8 cellular contexts compared by ENCODE assay signal in the genomic region with DNA sequence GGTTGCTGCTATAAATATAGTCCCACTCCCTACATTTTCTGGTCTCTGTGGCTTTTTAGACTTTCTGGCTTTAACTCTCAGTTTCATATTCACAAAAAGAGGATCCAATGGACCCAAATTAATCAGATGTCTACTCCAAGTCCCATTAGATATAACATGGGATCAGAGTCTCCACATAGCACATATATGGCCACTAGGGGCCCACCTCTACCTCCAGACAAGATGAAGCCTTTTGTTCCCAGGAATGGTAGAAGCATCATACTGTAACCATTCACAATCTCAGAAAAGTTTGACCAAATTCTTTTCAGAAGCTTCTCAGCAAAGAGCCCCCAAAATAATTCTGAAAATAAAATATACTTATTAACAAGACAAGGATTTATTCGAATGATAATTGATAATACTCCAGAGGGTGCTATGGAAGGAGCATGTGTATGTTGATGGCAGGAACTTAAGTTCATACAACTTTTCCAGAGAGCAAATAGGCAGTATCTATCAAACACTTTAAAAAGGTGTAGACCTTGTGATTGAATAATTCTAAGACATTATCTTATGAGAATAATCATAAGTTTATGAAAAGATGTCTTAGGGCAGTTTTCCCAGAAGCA.
DNase-seq lines count a peak whose midpoint lies in the region; ATAC-seq and TF ChIP-seq lines count a peak whose summit lies in the region.

No MANE protein-coding gene starts in this region.

- no peak for TF ChIP-seq EP300 in stomach (IDR thresholded peaks at IDR 0.05)

- TF ChIP-seq POLR2A in Peyer's patch (IDR thresholded peaks at IDR 0.05) = no peak
- no peak for TF ChIP-seq POLR2A in stomach (IDR thresholded peaks at IDR 0.05)

- WGBS in stomach, 5 donors = 18 to 40% (median 23%) methylated on average over 1 of the region's 1 CpG

- H3K36me3 ChIP-seq in Peyer's patch = no peaks in the 10 kb centered on the region
- H3K36me3 ChIP-seq in stomach = no peaks in the 10 kb centered on the region

- H3K4me1 Mint-ChIP-seq in glutamatergic neuron (ENCODE audit: low read depth, unreplicated experiment) = no peaks in the 10 kb centered on the region
- H3K4me1 Mint-ChIP-seq in T-helper 2 cell treated with Interferon-gamma antibody and Interleukin-4, amounts not matched to agents 5 μg/mL and 100 μg/mL, for 36 hours (ENCODE audit: low read depth) = no peaks in the 10 kb centered on the region

- ATAC-seq in GM18867 (IDR thresholded peaks at IDR 0.05; ENCODE audit: unreplicated experiment) (peak; percentile 84), HG02981 (IDR thresholded peaks at IDR 0.05; ENCODE audit: unreplicated experiment) (peak; percentile 88)

- intact Hi-C loops in stomach (cut with DNase I; ENCODE audit: low total_unique reads) = no loop called here

- H3K27me3 ChIP-seq in Peyer's patch (no peaks in the 10 kb centered on the region), stomach (no peaks in the 10 kb centered on the region)

- H3K4me1 ChIP-seq in Peyer's patch (no peaks in the 10 kb centered on the region), stomach (no peaks in the 10 kb centered on the region)

- H3K27me3 Mint-ChIP-seq in glutamatergic neuron (ENCODE audit: unreplicated experiment) = no peaks in the 10 kb centered on the region
- H3K27me3 Mint-ChIP-seq in T-helper 2 cell treated with Interferon-gamma antibody and Interleukin-4, amounts not matched to agents 5 μg/mL and 100 μg/mL, for 36 hours (ENCODE audit: low read depth) = peaks cover 15% of the 10 kb centered on the region

- no peaks in the 10 kb centered on the region for H3K9me3 Mint-ChIP-seq in glutamatergic neuron (ENCODE audit: unreplicated experiment)
- no peaks in the 10 kb centered on the region for H3K9me3 Mint-ChIP-seq in T-helper 2 cell treated with Interferon-gamma antibody and Interleukin-4, amounts not matched to agents 5 μg/mL and 100 μg/mL, for 36 hours

- no peaks in the 10 kb centered on the region for H3K36me3 Mint-ChIP-seq in glutamatergic neuron (ENCODE audit: unreplicated experiment)
- no peaks in the 10 kb centered on the region for H3K36me3 Mint-ChIP-seq in T-helper 2 cell treated with Interferon-gamma antibody and Interleukin-4, amounts not matched to agents 5 μg/mL and 100 μg/mL, for 36 hours (ENCODE audit: low read depth)

- TF ChIP-seq CTCF in Peyer's patch (IDR thresholded peaks at IDR 0.05) (peak in 5 of 6 experiments; percentile 25 to 73 (median 60)), glutamatergic neuron (IDR thresholded peaks at IDR 0.05; ENCODE audit: partially characterized antibody, unreplicated experiment) (peak; percentile 62), stomach (IDR thresholded peaks at IDR 0.05) (peak in 5 of 7 experiments; percentile 25 to 52 (median 45))

- H3K4me3 Mint-ChIP-seq in glutamatergic neuron (ENCODE audit: unreplicated experiment) = no peak overlapping the region
- H3K4me3 Mint-ChIP-seq in T-helper 2 cell treated with Interferon-gamma antibody and Interleukin-4, amounts not matched to agents 5 μg/mL and 100 μg/mL, for 36 hours = no peak overlapping the region

- no peaks in the 10 kb centered on the region for H3K9me3 ChIP-seq in Peyer's patch
- H3K9me3 ChIP-seq in stomach = no peaks in the 10 kb centered on the region

- DNase-seq in CD1c-positive myeloid dendritic cell (ENCODE audit: extremely low spot score) = peak; percentile 4
- DNase-seq in Peyer's patch = peak in 1 of 3 donors; percentile 64
- DNase-seq in glutamatergic neuron = no peak
- DNase-seq in stomach = no peak
- no peak for DNase-seq in T-helper 2 cell treated with Interferon-gamma antibody and Interleukin-4, amounts not matched to agents 5 μg/mL and 100 μg/mL, for 36 hours (ENCODE audit: low spot score)
- DNase-seq in stimulated activated naive CD4-positive, alpha-beta T cell treated with Interleukin-2 at 50 U/mL for 16 hours (lab: John Stamatoyannopoulos, UW) = no peak

- no peak overlapping the region for H3K27ac Mint-ChIP-seq in glutamatergic neuron (ENCODE audit: unreplicated experiment)
- no peak overlapping the region for H3K27ac Mint-ChIP-seq in T-helper 2 cell treated with Interferon-gamma antibody and Interleukin-4, amounts not matched to agents 5 μg/mL and 100 μg/mL, for 36 hours

- H3K27ac ChIP-seq in Peyer's patch = peak overlapping the region in 2 of 4 donors; percentile 5 to 34
- no peak overlapping the region for H3K27ac ChIP-seq in stomach

- no peak overlapping the region for H3K4me3 ChIP-seq in Peyer's patch
- no peak overlapping the region for H3K4me3 ChIP-seq in stomach
